In genomic region chr18:58045265-58046086, GRCh38 we compare ENCODE assay signal across 8 cellular contexts. TPM values are rescaled to one million over a fixed set of nuclear protein-coding genes. Genes with fewer than 3 reads are reported as not detected.
DNase-seq lines count a peak whose midpoint lies in the region; ATAC-seq and TF ChIP-seq lines count a peak whose summit lies in the region.

No MANE protein-coding gene starts in this region.

- H3K27me3 ChIP-seq in left lung = peaks cover 0 to 39% of the 10 kb centered on the region in 2 donors

- peak overlapping the region; percentile 86 to 91 for H3K4me3 ChIP-seq in left lung

- peaks cover 0 to 28% of the 10 kb centered on the region in 2 donors for H3K4me1 ChIP-seq in left lung

- H3K9me3 ChIP-seq in left lung = no peaks in the 10 kb centered on the region

- H3K36me3 ChIP-seq in left lung = no peaks in the 10 kb centered on the region

- no peak for TF ChIP-seq CTCF in VCaP (conservative IDR thresholded peaks at IDR 0.05)
- no peak for TF ChIP-seq CTCF in left lung (IDR thresholded peaks at IDR 0.05)

- peak; percentile 74 for DNase-seq in ELF-1 (ENCODE audit: low read depth, low spot score)
- DNase-seq in NCI-H1105 treated with DMSO at 0.1 percent for 48 hours (lab: John Stamatoyannopoulos, UW) = peak; percentile 73
- peak; percentile 72 for DNase-seq in cerebellar cortex (ENCODE audit: low spot score)
- DNase-seq in left lung = peak; percentile 82 to 90
- peak in 2 of 3 experiments; percentile 13 to 27 for DNase-seq in stimulated activated CD4-positive, alpha-beta T cell treated with anti-CD3 and anti-CD28 coated beads, TNF-alpha, amount 100 ng/mL, for 4 hours (ENCODE audit: low read depth in 3 of 3)

- H3K27ac ChIP-seq in VCaP (peak overlapping the region; percentile 89), left lung (peak overlapping the region; percentile 83 to 91)

- intact Hi-C loops in left lung (cut with DNase I) = loop anchor here in 1 of 2 donors (5.0 kb wide), 1 partner anchor 77 kb away; no protein-coding TSS in a partner anchor

- peak; percentile 54 for ATAC-seq in left lung
- no peak for ATAC-seq in GM19397 (IDR thresholded peaks at IDR 0.05; ENCODE audit: unreplicated experiment)
- ATAC-seq in GM21390 (IDR thresholded peaks at IDR 0.05; ENCODE audit: unreplicated experiment) = no peak

RNA-seq across cellular contexts. Expression of gene NEDD4L, which starts 1.4 kb away (rescaled TPM):
- 100 to 1,000 TPM; 109 to 159 TPM for total RNA-seq in left lung

Comparison
In these comparisons a context has a peak if more than half of its experiments do, and no peak if none do; other contexts are left out.
1. DNase-seq: peak in every context shown above with its lines; median percentile 86 in left lung; 74 in ELF-1; 73 in NCI-H1105 treated with DMSO at 0.1 percent for 48 hours; 72 in cerebellar cortex; 20 in stimulated activated CD4-positive, alpha-beta T cell treated with anti-CD3 and anti-CD28 coated beads, TNF-alpha, amount 100 ng/mL, for 4 hours.